In the genomic region with DNA sequence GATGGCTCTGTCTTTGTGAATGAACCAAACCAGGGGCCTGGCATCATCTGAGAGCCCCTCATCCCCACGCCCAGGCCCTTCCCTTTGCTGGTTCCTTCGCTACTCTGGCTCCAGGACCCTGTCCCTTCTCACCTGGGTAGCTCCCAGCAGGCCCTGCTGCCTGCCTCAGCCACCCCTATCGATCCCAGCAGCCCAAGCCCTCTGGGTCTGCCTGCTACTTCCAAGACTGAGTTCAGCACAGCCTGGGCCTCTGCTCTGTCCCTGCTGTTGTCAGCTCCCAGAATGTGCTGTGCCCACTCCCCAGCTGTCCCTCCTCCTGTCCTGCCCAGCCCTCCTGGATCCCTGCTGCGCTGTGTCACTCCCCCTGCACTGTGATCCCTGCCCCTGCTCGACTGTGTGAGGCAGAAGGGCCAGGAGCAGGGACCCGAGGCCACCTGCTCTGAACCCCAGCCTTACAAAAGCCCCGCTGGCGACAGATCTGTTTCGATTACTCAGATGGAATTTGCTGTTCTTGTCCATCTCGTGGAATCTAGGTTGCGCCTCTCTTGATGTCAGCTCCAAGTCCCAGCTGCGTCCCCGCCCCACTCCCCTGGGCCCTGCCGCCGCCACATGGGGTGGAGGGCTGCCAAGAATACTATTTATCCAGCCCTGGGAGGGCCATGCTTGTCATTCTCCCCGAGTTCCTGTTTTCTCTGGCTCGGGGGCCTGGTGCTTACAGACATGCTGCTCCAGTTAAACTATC, we compare ENCODE assay signal across 9 cellular contexts. TPM values are rescaled to one million over a fixed set of nuclear protein-coding genes. Genes with fewer than 3 reads are reported as not detected.
DNase-seq lines count a peak whose midpoint lies in the region; ATAC-seq and TF ChIP-seq lines count a peak whose summit lies in the region.
"Had no signal": no experiment of that assay in that cellular context is flagged by ENCODE, and none has a peak within 500 bp of the region (broad histone marks: within the 10 kb centered on the region; RNA-seq: fewer than 3 reads in every experiment).

No MANE protein-coding gene starts in this region.

- peaks cover 30% of the 10 kb centered on the region for H3K36me3 Mint-ChIP-seq in Calu3 (ENCODE audit: insufficient read depth, unreplicated experiment)

- no peak overlapping the region for H3K4me3 Mint-ChIP-seq in Calu3 (ENCODE audit: low read depth, unreplicated experiment)

- no peaks in the 10 kb centered on the region for H3K27me3 Mint-ChIP-seq in Calu3 (ENCODE audit: unreplicated experiment)

- no peaks in the 10 kb centered on the region for H3K9me3 Mint-ChIP-seq in Calu3 (ENCODE audit: low read depth, unreplicated experiment)

- CTCF ChIA-PET in Calu3 (lab: Charles Lee): no interaction called here

- no TSS peak for BruUV-seq in Calu3 (replicated peaks; lab: Mats Ljungman, UMichigan)

- intact Hi-C loops in Calu3 (cut with micrococcal nuclease; ENCODE audit: unreplicated experiment) (no loop called here), cardiac septum (cut with DNase I) (no loop called here)

- H3K27ac Mint-ChIP-seq in Calu3 (ENCODE audit: unreplicated experiment): peak overlapping the region; percentile 31

- H3K4me1 Mint-ChIP-seq in Calu3 (ENCODE audit: low read depth, unreplicated experiment): no peaks in the 10 kb centered on the region

- H3K27ac ChIP-seq in VCaP: peak overlapping the region; percentile 52

- TF ChIP-seq CTCF in Calu3 (IDR thresholded peaks at IDR 0.05; ENCODE audit: unreplicated experiment): no peak
- peak; percentile 6; the same call in 1 of the 2 replicates for TF ChIP-seq CTCF in VCaP (conservative IDR thresholded peaks at IDR 0.05)

- DNase-seq in Calu3: no peak
- DNase-seq in cardiac septum (ENCODE audit: low spot score): peak; percentile 92
- peak; percentile 61 for DNase-seq in pulmonary artery endothelial cell (ENCODE audit: low read depth, low spot score)
- no peak for DNase-seq in NOMO-1 treated with dmso at 0.1 percent for 144 hours (lab: John Stamatoyannopoulos, UW; ENCODE audit: unreplicated experiment)
- DNase-seq: activated CD4-positive, alpha-beta T cell treated with anti-CD3 and anti-CD28 coated beads for 48 hours had no signal

- no peak for ATAC-seq in GM18873 (IDR thresholded peaks at IDR 0.05; ENCODE audit: low FRiP score, unreplicated experiment)
- ATAC-seq in HG03354 (IDR thresholded peaks at IDR 0.05; ENCODE audit: poor library complexity, severe bottlenecking, unreplicated experiment): no peak
- ATAC-seq in HG03457 (IDR thresholded peaks at IDR 0.05; ENCODE audit: unreplicated experiment): no peak

RNA-seq across cellular contexts. Expression of a gene that starts 13.0 kb away (rescaled TPM):
- 79.7 and 83.4 TPM in 2 replicates for total RNA-seq in Calu3 (2022)
- total RNA-seq in cardiac septum: 58.0 TPM
- total RNA-seq in pulmonary artery endothelial cell: 58.6 and 88.8 TPM in 2 replicates

RNA-seq across cellular contexts. Expression of a gene that starts 13.0 kb away (rescaled TPM):
- 27.6 and 32.4 TPM in 2 replicates for total RNA-seq in Calu3 (2022)
- total RNA-seq in cardiac septum: 12.3 TPM
- total RNA-seq in pulmonary artery endothelial cell: 9.1 and 13.4 TPM in 2 replicates

RNA-seq across cellular contexts. Expression of a gene that starts 48.9 kb away (rescaled TPM):
- total RNA-seq in Calu3 (2022) (45.9 and 49.8 TPM in 2 replicates), cardiac septum (37.6 TPM), pulmonary artery endothelial cell (70.6 and 89.4 TPM in 2 replicates)

Comparison
In these comparisons a context has a peak if more than half of its experiments do, and no peak if none do; other contexts are left out.
1. DNase-seq: peak in cardiac septum (single experiment) and pulmonary artery endothelial cell (single experiment); none in Calu3 (single experiment) and NOMO-1 treated with dmso at 0.1 percent for 144 hours (single experiment).